In genomic region chrX:10482708-10483107, GRCh38 we compare ENCODE assay signal across 24 cellular contexts.
DNase-seq lines count a peak whose midpoint lies in the region; ATAC-seq, FAIRE-seq and TF ChIP-seq lines count a peak whose summit lies in the region.
"Had no signal": no experiment of that assay in that cellular context is flagged by ENCODE, and none has a peak within 500 bp of the region (broad histone marks: within the 10 kb centered on the region; RNA-seq: fewer than 3 reads in every experiment).

No MANE protein-coding gene starts in this region.

- no peaks in the 10 kb centered on the region for H3K9me1 ChIP-seq in endothelial cell of umbilical vein (replicated peaks; ENCODE audit: control insufficient read depth, extremely low read depth, insufficient read depth, low read length)

- H3K9me3 ChIP-seq in endothelial cell of umbilical vein (replicated peaks; ENCODE audit: control insufficient read depth, insufficient read depth, low read length) = no peaks in the 10 kb centered on the region
- no peaks in the 10 kb centered on the region for H3K9me3 ChIP-seq in muscle layer of colon (ENCODE audit: low read length)
- no peaks in the 10 kb centered on the region for H3K9me3 ChIP-seq in uterus
- H3K9me3 ChIP-seq: neutrophil, SK-N-SH had no signal

- no peaks in the 10 kb centered on the region for H3K9me3 Mint-ChIP-seq in activated B cell treated with CpG ODN at 0.5 μM for 24 hours
- H3K9me3 Mint-ChIP-seq in stimulated activated naive B cell treated with anti-CD40 and anti-IgM and Interleukin-4, amounts not matched to agents 10 μg/mL and 1 μg/mL and 100 μg/mL, for 72 hours = no peaks in the 10 kb centered on the region
- H3K9me3 Mint-ChIP-seq: CD8-positive, alpha-beta T cell had no signal

- H3K4me1 Mint-ChIP-seq in activated B cell treated with CpG ODN at 0.5 μM for 24 hours = peaks cover 11% of the 10 kb centered on the region
- H3K4me1 Mint-ChIP-seq in stimulated activated naive B cell treated with anti-CD40 and anti-IgM and Interleukin-4, amounts not matched to agents 10 μg/mL and 1 μg/mL and 100 μg/mL, for 72 hours = peaks cover 0 to 3% of the 10 kb centered on the region in 2 donors
- H3K4me1 Mint-ChIP-seq: T-helper 17 cell had no signal

- dilution Hi-C loops in endothelial cell of umbilical vein (cut with MboI; ENCODE audit: extremely low pct_ligation_motif_present, low sequenced_read_pairs) = no loop called here

- POLR2A ChIA-PET in activated B cell treated with CpG ODN at 0.5 μM for 24 hours (lab: Charles Lee) = no interaction called here
- POLR2A ChIA-PET in endothelial cell of umbilical vein (lab: Charles Lee) = no interaction called here

- no peaks in the 10 kb centered on the region for H3K27me3 Mint-ChIP-seq in activated B cell treated with CpG ODN at 0.5 μM for 24 hours
- no peaks in the 10 kb centered on the region for H3K27me3 Mint-ChIP-seq in stimulated activated naive B cell treated with anti-CD40 and anti-IgM and Interleukin-4, amounts not matched to agents 10 μg/mL and 1 μg/mL and 100 μg/mL, for 72 hours
- H3K27me3 Mint-ChIP-seq: activated naive CD8-positive, alpha-beta T cell; T-helper 17 cell had no signal

- no peak for TF ChIP-seq POLR2A in endothelial cell of umbilical vein (IDR thresholded peaks at IDR 0.05; ENCODE audit: low read depth, low read length)
- no peak for TF ChIP-seq POLR2A in uterus (IDR thresholded peaks at IDR 0.05)

- TSS peak; percentile 32 for BruUV-seq in endothelial cell of umbilical vein (replicated peaks; lab: Mats Ljungman, UMichigan)

- no peaks in the 10 kb centered on the region for H3K27me3 ChIP-seq in endothelial cell of umbilical vein (ENCODE audit: control insufficient read depth in 2 of 2, insufficient read depth in 2 of 2, low read length in 2 of 2)
- no peaks in the 10 kb centered on the region for H3K27me3 ChIP-seq in muscle layer of colon (ENCODE audit: control insufficient read depth in 1 of 2, insufficient read depth in 2 of 2, low read length in 2 of 2)
- H3K27me3 ChIP-seq in uterus = no peaks in the 10 kb centered on the region
- H3K27me3 ChIP-seq: neutrophil had no signal

- no peaks in the 10 kb centered on the region for H3K36me3 ChIP-seq in endothelial cell of umbilical vein (ENCODE audit: control insufficient read depth in 2 of 2, extremely low read depth in 1 of 2, insufficient read depth in 2 of 2, low read length in 2 of 2)
- H3K36me3 ChIP-seq in muscle layer of colon (ENCODE audit: insufficient read depth, low read length) = no peaks in the 10 kb centered on the region
- H3K36me3 ChIP-seq in uterus = no peaks in the 10 kb centered on the region
- H3K36me3 ChIP-seq: neutrophil had no signal

- H4K20me1 ChIP-seq in endothelial cell of umbilical vein (replicated peaks; ENCODE audit: control insufficient read depth, extremely low read depth, insufficient read depth, low read length) = no peaks in the 10 kb centered on the region

- no peak for FAIRE-seq in endothelial cell of umbilical vein (lab: Jason Lieb, UNC)
- FAIRE-seq: G401.6 had no signal

- no peak for DNase-seq in activated B cell treated with CpG ODN at 0.5 μM for 24 hours
- no peak for DNase-seq in endothelial cell of umbilical vein (ENCODE audit: low read depth, low spot score)
- DNase-seq in stimulated activated naive B cell treated with anti-CD40 and anti-IgM and Interleukin-4, amounts not matched to agents 10 μg/mL and 1 μg/mL and 100 μg/mL, for 72 hours = no peak
- no peak for DNase-seq in NOMO-1 (lab: John Stamatoyannopoulos, UW; ENCODE audit: unreplicated experiment in 2 of 2)
- DNase-seq in uterus = no peak
- DNase-seq in G401 (ENCODE audit: low spot score) = no peak
- DNase-seq: CD8-positive, alpha-beta T cell; foreskin fibroblast; NCI-H1092; NCI-H1930; NCI-H2227 treated with DMSO at 0.1 percent for 48 hours; NCI-H69; SK-N-SH; stimulated activated CD4-positive, alpha-beta T cell treated with anti-CD3 and anti-CD28 coated beads, Interleukin-12 subunit alpha, Interleukin-12 subunit beta, amount 100 ng/mL, for 4 hours; stimulated activated CD4-positive, alpha-beta T cell treated with anti-CD3 and anti-CD28 coated beads, Interleukin-4, amount 100 ng/mL, for 4 hours; stimulated activated naive CD8-positive, alpha-beta T cell treated with anti-CD3 and anti-CD28 coated beads, Interleukin-15, Interleukin-2, amounts not matched to agents 100 U/mL and 50 U/mL, for 24 hours; T-helper 17 cell had no signal

- ATAC-seq in activated B cell treated with CpG ODN at 0.5 μM for 24 hours (ENCODE audit: low read depth) = no peak
- no peak for ATAC-seq in stimulated activated naive B cell treated with anti-CD40 and anti-IgM and Interleukin-4, amounts not matched to agents 10 μg/mL and 1 μg/mL and 100 μg/mL, for 72 hours (replicated peaks)
- ATAC-seq: CD8-positive, alpha-beta T cell; HCT116; stimulated activated naive CD8-positive, alpha-beta T cell treated with anti-CD3 and anti-CD28 coated beads, Interleukin-15, Interleukin-2, amounts not matched to agents 100 U/mL and 50 U/mL, for 24 hours; T-helper 17 cell had no signal

- TF ChIP-seq CTCF in activated B cell treated with CpG ODN at 0.5 μM for 24 hours (IDR thresholded peaks at IDR 0.05) (no peak), endothelial cell of umbilical vein (IDR thresholded peaks at IDR 0.05; ENCODE audit: extremely low read depth in 1 of 2, insufficient read depth in 1 of 2, low read depth in 1 of 2, low read length in 2 of 2) (no peak), uterus (IDR thresholded peaks at IDR 0.05) (no peak)

- in situ Hi-C loops in G401 (cut with HindIII; ENCODE audit: low sequenced_read_pairs) = no loop called here

- H3K4me3 Mint-ChIP-seq in activated B cell treated with CpG ODN at 0.5 μM for 24 hours = peak overlapping the region; percentile 73
- H3K4me3 Mint-ChIP-seq in stimulated activated naive B cell treated with anti-CD40 and anti-IgM and Interleukin-4, amounts not matched to agents 10 μg/mL and 1 μg/mL and 100 μg/mL, for 72 hours = peak overlapping the region; percentile 68 to 73
- H3K4me3 Mint-ChIP-seq: activated naive CD8-positive, alpha-beta T cell; CD8-positive, alpha-beta T cell; T-helper 17 cell had no signal

- intact Hi-C loops in activated B cell treated with CpG ODN at 0.5 μM for 24 hours (cut with micrococcal nuclease) (loop anchor here (5.0 kb wide), 1 partner anchor 285 kb away; no protein-coding TSS in a partner anchor), endothelial cell of umbilical vein (cut with micrococcal nuclease) (loop anchor here (1.0 to 10.0 kb wide), 5 partner anchors 14 to 132 kb away; no protein-coding TSS in a partner anchor), uterus (cut with DNase I; ENCODE audit: low total_unique reads) (no loop called here)

- H3K9ac ChIP-seq in endothelial cell of umbilical vein (replicated peaks; ENCODE audit: extremely low read depth, insufficient read depth, low read length) = peak overlapping the region; percentile 61
- no peak overlapping the region for H3K9ac ChIP-seq in muscle layer of colon (ENCODE audit: low read length)
- H3K9ac ChIP-seq: SK-N-SH had no signal

- H3K36me3 Mint-ChIP-seq in activated B cell treated with CpG ODN at 0.5 μM for 24 hours (ENCODE audit: low read depth) = no peaks in the 10 kb centered on the region
- no peaks in the 10 kb centered on the region for H3K36me3 Mint-ChIP-seq in stimulated activated naive B cell treated with anti-CD40 and anti-IgM and Interleukin-4, amounts not matched to agents 10 μg/mL and 1 μg/mL and 100 μg/mL, for 72 hours
- H3K36me3 Mint-ChIP-seq: activated naive CD8-positive, alpha-beta T cell; CD8-positive, alpha-beta T cell had no signal

- H3K4me3 ChIP-seq in endothelial cell of umbilical vein (replicated peaks in 1 of 3; ENCODE audit: insufficient read depth in 1 of 3, low read depth in 1 of 3, low read length in 3 of 3) (peak overlapping the region in 1 of 3 experiments; percentile 8), muscle layer of colon (ENCODE audit: low read depth in 1 of 2, low read length in 2 of 2) (no peak overlapping the region), uterus (no peak overlapping the region)

- no peaks in the 10 kb centered on the region for H3K79me2 ChIP-seq in endothelial cell of umbilical vein (ENCODE audit: control insufficient read depth, insufficient read depth, low read length)

- CTCF ChIA-PET in activated B cell treated with CpG ODN at 0.5 μM for 24 hours (lab: Charles Lee) (no interaction called here), endothelial cell of umbilical vein (lab: Charles Lee) (interaction anchor here (1.8 kb wide), 1 partner anchor 115 kb away, joined by 6 read pairs; no protein-coding TSS in a partner anchor)

- peak overlapping the region; percentile 52 for H3K4me2 ChIP-seq in endothelial cell of umbilical vein (ENCODE audit: insufficient read depth, low read length)
- H3K4me2 ChIP-seq: SK-N-SH had no signal

- H2AFZ ChIP-seq in endothelial cell of umbilical vein (ENCODE audit: low read depth, low read length) = no peak overlapping the region

- H3K4me1 ChIP-seq in endothelial cell of umbilical vein (ENCODE audit: control insufficient read depth, extremely low read depth, insufficient read depth, low read length) = peaks cover 25% of the 10 kb centered on the region
- peaks cover 9% of the 10 kb centered on the region for H3K4me1 ChIP-seq in muscle layer of colon (ENCODE audit: insufficient read depth, low read length)
- no peaks in the 10 kb centered on the region for H3K4me1 ChIP-seq in uterus

- peak overlapping the region; percentile 78 for H3K27ac Mint-ChIP-seq in activated B cell treated with CpG ODN at 0.5 μM for 24 hours
- H3K27ac Mint-ChIP-seq in stimulated activated naive B cell treated with anti-CD40 and anti-IgM and Interleukin-4, amounts not matched to agents 10 μg/mL and 1 μg/mL and 100 μg/mL, for 72 hours = peak overlapping the region; percentile 72
- H3K27ac Mint-ChIP-seq: activated naive CD8-positive, alpha-beta T cell; CD8-positive, alpha-beta T cell; T-helper 17 cell had no signal

- H3K27ac ChIP-seq in endothelial cell of umbilical vein (ENCODE audit: insufficient read depth, low read depth, low read length) = peak overlapping the region; percentile 97
- H3K27ac ChIP-seq in muscle layer of colon (ENCODE audit: low read depth, low read length) = peak overlapping the region; percentile 3
- H3K27ac ChIP-seq in uterus = no peak overlapping the region
- H3K27ac ChIP-seq: HL-60, neutrophil, RWPE1 had no signal

TF ChIP-seq in endothelial cell of umbilical vein, 7 proteins besides CTCF, POLR2A, EP300 and RAD21 (continues in another document):
- TF ChIP-seq FOS (IDR thresholded peaks at IDR 0.05; ENCODE audit: borderline replicate concordance, insufficient read depth, low read length) = no peak
- TF ChIP-seq EZH2 (IDR thresholded peaks at IDR 0.05; ENCODE audit: borderline replicate concordance, low read depth, low read length, severe bottlenecking) = no peak
- TF ChIP-seq JUN (IDR thresholded peaks at IDR 0.05; ENCODE audit: borderline replicate concordance, insufficient read depth, insufficient read length, low read depth) = no peak
- TF ChIP-seq MYC (IDR thresholded peaks at IDR 0.05; ENCODE audit: low read depth, low read length) = no peak
- TF ChIP-seq POLR2AphosphoS5 (IDR thresholded peaks at IDR 0.05; ENCODE audit: insufficient read depth, low read depth, low read length) = no peak
- TF ChIP-seq GATA2 (IDR thresholded peaks at IDR 0.05; ENCODE audit: insufficient read depth, insufficient read length, low read depth, low read length) = no peak

Comparison
In these comparisons a context has a peak if more than half of its experiments do, and no peak if none do; other contexts are left out.
1. H3K27ac ChIP-seq: peak in endothelial cell of umbilical vein (single experiment) and muscle layer of colon (single experiment); none in uterus (0 of 2).